Comparison of ENCODE assay signal across 28 cellular contexts in genomic region chr18:44241041-44241440, GRCh38.
"Had no signal": no experiment of that assay in that cellular context is flagged by ENCODE, and none has a peak within 500 bp of the region (broad histone marks: within the 10 kb centered on the region; RNA-seq: fewer than 3 reads in every experiment).

No MANE protein-coding gene starts in this region.

- H3K36me3 ChIP-seq: colonic mucosa, esophagus muscularis mucosa, esophagus squamous epithelium, gastrocnemius medialis, gastroesophageal sphincter, heart left ventricle, heart right ventricle had no signal

- H3K27ac ChIP-seq: colonic mucosa, coronary artery, dorsolateral prefrontal cortex, epithelial cell of prostate, esophagus muscularis mucosa, esophagus squamous epithelium, foreskin keratinocyte, gastrocnemius medialis, gastroesophageal sphincter, heart left ventricle, heart right ventricle had no signal

- FAIRE-seq: colon, endometrium, endothelial cell of umbilical vein, frontal cortex had no signal

- H3K9me3 ChIP-seq: colonic mucosa, esophagus muscularis mucosa, esophagus squamous epithelium, gastrocnemius medialis, gastroesophageal sphincter, heart left ventricle, heart right ventricle had no signal

- DNase-seq: colonic mucosa; cortex of kidney; dermis blood vessel endothelial cell; dorsolateral prefrontal cortex; effector CD4-positive, alpha-beta T cell; effector CD8-positive, alpha-beta T cell; effector memory CD4-positive, alpha-beta T cell; effector memory CD8-positive, alpha-beta T cell; endodermal cell; erythroblast; esophagus squamous epithelium; foreskin fibroblast; foreskin keratinocyte; foreskin melanocyte; gastrocnemius medialis; glutamatergic neuron; head of caudate nucleus; heart left ventricle; heart right ventricle had no signal

- H3K4me1 ChIP-seq: colonic mucosa, esophagus squamous epithelium, gastrocnemius medialis, gastroesophageal sphincter, heart left ventricle, heart right ventricle had no signal

- H3K4me3 ChIP-seq: colonic mucosa, coronary artery, dorsolateral prefrontal cortex, esophagus muscularis mucosa, esophagus squamous epithelium, gastrocnemius medialis, gastroesophageal sphincter, heart left ventricle, heart right ventricle had no signal

- ATAC-seq: effector memory CD8-positive, alpha-beta T cell; esophagus mucosa; foreskin keratinocyte; gastrocnemius medialis; gastroesophageal sphincter; heart left ventricle; heart right ventricle had no signal

- H3K27me3 ChIP-seq: colonic mucosa, dorsolateral prefrontal cortex, esophagus muscularis mucosa, esophagus squamous epithelium, foreskin keratinocyte, gastrocnemius medialis, gastroesophageal sphincter, heart left ventricle, heart right ventricle had no signal
